Comparison of ENCODE assay signal across 21 cellular contexts in genomic region chr1:22798083-22798482, GRCh38.
DNase-seq lines count a peak whose midpoint lies in the region; ATAC-seq and TF ChIP-seq lines count a peak whose summit lies in the region.
"Had no signal": no experiment of that assay in that cellular context is flagged by ENCODE, and none has a peak within 500 bp of the region (broad histone marks: within the 10 kb centered on the region; RNA-seq: fewer than 3 reads in every experiment).

No MANE protein-coding gene starts in this region.

- H3K4me3 Mint-ChIP-seq in endodermal cell (no peak overlapping the region), neural progenitor cell (peak overlapping the region; percentile 20)
- H3K4me3 Mint-ChIP-seq: CD4-positive, CD25-positive, alpha-beta regulatory T cell; HFFc6 had no signal

- H3K9me3 Mint-ChIP-seq in endodermal cell (no peaks in the 10 kb centered on the region), neural progenitor cell (no peaks in the 10 kb centered on the region)
- H3K9me3 Mint-ChIP-seq: CD4-positive, CD25-positive, alpha-beta regulatory T cell; HFFc6 had no signal

- H3K4me3 ChIP-seq in H7 (ENCODE audit: insufficient read depth, low read depth, low read length) (no peak overlapping the region), WERI-Rb-1 (ENCODE audit: low read depth, low read length) (no peak overlapping the region), endodermal cell (ENCODE audit: low read length) (no peak overlapping the region), neural progenitor cell (no peak overlapping the region)
- H3K4me3 ChIP-seq: BLaER1 had no signal

- H3K36me3 ChIP-seq in H7 (replicated peaks; ENCODE audit: control insufficient read depth, insufficient read depth, low read length) (no peaks in the 10 kb centered on the region), WERI-Rb-1 (no peaks in the 10 kb centered on the region; the same call in 1 of the 2 replicates), endodermal cell (ENCODE audit: control insufficient read depth, insufficient read depth, low read length) (no peaks in the 10 kb centered on the region), neural progenitor cell (no peaks in the 10 kb centered on the region)
- H3K36me3 ChIP-seq: BLaER1 had no signal

- H3K4me1 Mint-ChIP-seq in endodermal cell, result peaks cover 35% of the 10 kb centered on the region
- peaks cover 80% of the 10 kb centered on the region for H3K4me1 Mint-ChIP-seq in neural progenitor cell
- H3K4me1 Mint-ChIP-seq: CD4-positive, CD25-positive, alpha-beta regulatory T cell had no signal

- peaks cover 22% of the 10 kb centered on the region for H3K4me1 ChIP-seq in endodermal cell (ENCODE audit: control insufficient read depth, insufficient read depth, low read length)
- peaks cover 83% of the 10 kb centered on the region for H3K4me1 ChIP-seq in neural progenitor cell
- H3K4me1 ChIP-seq: BLaER1 had no signal

- TF ChIP-seq CTCF in WERI-Rb-1 (IDR thresholded peaks at IDR 0.05; ENCODE audit: low read depth, low read length) (peak; percentile 23; the same call in 1 of the 2 replicates), endodermal cell (conservative IDR thresholded peaks at IDR 0.05) (peak; percentile 49), neural progenitor cell (IDR thresholded peaks at IDR 0.05) (peak; percentile 7)

- no peak overlapping the region for H3K9ac ChIP-seq in endodermal cell (ENCODE audit: extremely low read depth, low read length, poor library complexity, severe bottlenecking)
- H3K9ac ChIP-seq in neural progenitor cell, result no peak overlapping the region
- H3K9ac ChIP-seq: BLaER1, KMS-11 had no signal

- H3K27me3 ChIP-seq in H7 (ENCODE audit: control insufficient read depth, insufficient read depth, low read length) (no peaks in the 10 kb centered on the region), WERI-Rb-1 (ENCODE audit: insufficient read depth, low read depth, severe bottlenecking) (no peaks in the 10 kb centered on the region), endodermal cell (ENCODE audit: control insufficient read depth, insufficient read depth, low read length, poor library complexity, severe bottlenecking) (no peaks in the 10 kb centered on the region), neural progenitor cell (no peaks in the 10 kb centered on the region)
- H3K27me3 ChIP-seq: BLaER1 had no signal

- H3K36me3 Mint-ChIP-seq in endodermal cell (ENCODE audit: low read depth) (no peaks in the 10 kb centered on the region), neural progenitor cell (no peaks in the 10 kb centered on the region)
- H3K36me3 Mint-ChIP-seq: CD4-positive, CD25-positive, alpha-beta regulatory T cell had no signal

- H3K4me2 ChIP-seq in neural progenitor cell, result no peak overlapping the region
- H3K4me2 ChIP-seq: BLaER1, KMS-11 had no signal

- no peak for ATAC-seq in GM21825 (IDR thresholded peaks at IDR 0.05; ENCODE audit: unreplicated experiment)
- ATAC-seq: Panc1 had no signal

- 81 to 90% methylated on average over 2 to 3 of the region's 3 CpGs for WGBS in endodermal cell (ENCODE audit: insufficient coverage in 1 of 2, insufficient read length in 1 of 2), 2 experiments

- H3K79me2 ChIP-seq in neural progenitor cell (ENCODE audit: low read depth), result peaks cover 9% of the 10 kb centered on the region

- peaks cover 51% of the 10 kb centered on the region for H3F3A ChIP-seq in neural progenitor cell (ENCODE audit: low read depth)

- H3K27ac ChIP-seq in WERI-Rb-1, result no peak overlapping the region
- no peak overlapping the region for H3K27ac ChIP-seq in endodermal cell (ENCODE audit: low read depth, low read length)
- no peak overlapping the region for H3K27ac ChIP-seq in neural progenitor cell
- H3K27ac ChIP-seq: BLaER1, KMS-11 had no signal

- no peaks in the 10 kb centered on the region for H3K27me3 Mint-ChIP-seq in endodermal cell (ENCODE audit: insufficient read depth)
- H3K27me3 Mint-ChIP-seq in neural progenitor cell (ENCODE audit: insufficient read depth, low read depth), result peaks cover 2% of the 10 kb centered on the region

- no peak overlapping the region for H2AFZ ChIP-seq in neural progenitor cell (replicated peaks)

- H3K9me3 ChIP-seq in WERI-Rb-1 (ENCODE audit: severe bottlenecking) (no peaks in the 10 kb centered on the region), endodermal cell (ENCODE audit: control insufficient read depth, low read length) (no peaks in the 10 kb centered on the region), neural progenitor cell (ENCODE audit: low read depth) (no peaks in the 10 kb centered on the region)
- H3K9me3 ChIP-seq: BLaER1 had no signal

- DNase-seq in H7 (peak; percentile 63), WERI-Rb-1 (no peak), endodermal cell (no peak), neural progenitor cell (ENCODE audit: low spot score) (no peak), EL (no peak)
- no peak for DNase-seq in activated T-cell treated with anti-CD3 and anti-CD28 coated beads, Interleukin-2, amount 50 U/mL, for 48 hours
- DNase-seq: CD4-positive, CD25-positive, alpha-beta regulatory T cell; DMS153; DND-41; HFFc6; IMR-90; MM.1S; NCI-H1694; NCI-H2029 treated with DMSO at 0.1 percent for 48 hours; NCI-H2227 treated with DMSO at 0.1 percent for 48 hours; NCI-H526 treated with DMSO at 0.1 percent for 48 hours; SHP77 treated with DMSO at 0.1 percent for 48 hours had no signal

- no peak overlapping the region for H3K27ac Mint-ChIP-seq in endodermal cell
- peak overlapping the region; percentile 20 for H3K27ac Mint-ChIP-seq in neural progenitor cell
- H3K27ac Mint-ChIP-seq: CD4-positive, CD25-positive, alpha-beta regulatory T cell; HFFc6 had no signal

- peaks cover 8% of the 10 kb centered on the region for H4K20me1 ChIP-seq in neural progenitor cell (ENCODE audit: low read depth)
- H4K20me1 ChIP-seq: BLaER1 had no signal
